Comparison of ENCODE assay signal across 1 cellular context in genomic region chr3:122784436-122784835, GRCh38.
A peak's percentile ranks its signal among the peaks of the same experiment; 100 is the strongest.
TF ChIP-seq lines count a peak whose summit lies in the region.

No MANE protein-coding gene starts in this region.

TF ChIP-seq in IMR-90, 13 proteins besides CTCF, POLR2A, EP300 and RAD21 (continued from another document):
- TF ChIP-seq USF2 (IDR thresholded peaks at IDR 0.05; ENCODE audit: low read depth, low read length) (no peak), RFX5 (IDR thresholded peaks at IDR 0.05; ENCODE audit: low read depth, low read length) (no peak), SMC3 (IDR thresholded peaks at IDR 0.05; ENCODE audit: low read depth, low read length) (no peak), CEBPB (IDR thresholded peaks at IDR 0.05; ENCODE audit: low read depth, low read length) (peak; percentile 97), MAZ (IDR thresholded peaks at IDR 0.05; ENCODE audit: borderline replicate concordance, low read depth, low read length) (no peak)
